Comparison of ENCODE assay signal across 22 cellular contexts in the genomic region with DNA sequence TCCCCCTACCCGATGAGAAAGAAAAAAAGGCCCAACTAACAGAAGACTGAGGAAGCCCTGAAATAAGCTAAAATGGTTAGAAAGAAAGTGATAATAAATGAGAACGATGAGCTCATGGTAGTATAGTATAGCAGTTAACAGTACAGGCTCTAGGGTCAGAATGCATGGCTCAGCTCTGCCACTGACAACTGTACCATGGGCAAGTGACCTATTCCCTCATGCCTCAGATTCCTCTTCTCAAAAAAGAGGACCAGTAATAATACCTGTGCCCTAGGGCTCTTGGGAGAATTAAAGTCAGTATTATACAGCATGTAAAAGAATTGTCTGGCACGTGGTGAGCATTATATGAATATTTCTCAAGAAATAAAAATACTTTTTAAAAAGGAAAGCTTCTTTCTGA. TPM values are rescaled to one million over a fixed set of nuclear protein-coding genes. Genes with fewer than 3 reads are reported as not detected.
"Had no signal": no experiment of that assay in that cellular context is flagged by ENCODE, and none has a peak within 500 bp of the region (broad histone marks: within the 10 kb centered on the region; RNA-seq: fewer than 3 reads in every experiment).

No MANE protein-coding gene starts in this region.

- H3K27ac ChIP-seq: colonic mucosa, heart left ventricle, pancreas, stomach, thoracic aorta, transverse colon had no signal

- H3K27ac Mint-ChIP-seq: natural killer cell had no signal

- H3K27me3 Mint-ChIP-seq: progenitor cell of endocrine pancreas had no signal

- H3K27me3 ChIP-seq: colonic mucosa, heart left ventricle, pancreas, stomach, transverse colon had no signal

- H3K4me3 ChIP-seq: colonic mucosa, heart left ventricle, pancreas, stomach, thoracic aorta, transverse colon had no signal

- H3K4me3 Mint-ChIP-seq: natural killer cell, neural crest cell had no signal

- H3K36me3 ChIP-seq: colonic mucosa, pancreas, thoracic aorta, transverse colon had no signal

- DNase-seq: colonic mucosa; effector CD8-positive, alpha-beta T cell; foreskin melanocyte; heart left ventricle; hypothalamus; islet precursor cell; mammary epithelial cell; natural killer cell; occipital lobe; pancreas; right cardiac atrium; small intestine; stimulated activated CD4-positive, alpha-beta T cell treated with anti-CD3 and anti-CD28 coated beads, Interleukin-12 subunit alpha, Interleukin-12 subunit beta, amount 100 ng/mL, for 4 hours; stimulated activated naive CD4-positive, alpha-beta T cell; stomach; substantia nigra; transverse colon had no signal

- H3K9me3 ChIP-seq: colonic mucosa, pancreas had no signal

- ATAC-seq: heart left ventricle, left lobe of liver, natural killer cell, pancreas, right cardiac atrium had no signal

RNA-seq across cellular contexts. Expression of a gene that starts 19.8 kb away (rescaled TPM):
- total RNA-seq: dermis microvascular lymphatic vessel endothelial cell had no signal
